ENCODE assay signal across 8 cellular contexts in genomic region chr9:33081128-33081851, GRCh38.
DNase-seq lines count a peak whose midpoint lies in the region; ATAC-seq lines count a peak whose summit lies in the region.

No MANE protein-coding gene starts in this region.

- no peaks in the 10 kb centered on the region for H3K27me3 ChIP-seq in effector memory CD4-positive, alpha-beta T cell (replicated peaks; ENCODE audit: control insufficient read depth, insufficient read depth, low read length, poor library complexity, severe bottlenecking)

- peak; percentile 43 for ATAC-seq in GM18498 (IDR thresholded peaks at IDR 0.05; ENCODE audit: unreplicated experiment)
- ATAC-seq in HG03520 (IDR thresholded peaks at IDR 0.05; ENCODE audit: unreplicated experiment): peak; percentile 38

- H3K4me1 ChIP-seq in effector memory CD4-positive, alpha-beta T cell (ENCODE audit: control insufficient read depth, insufficient read depth, low read length, poor library complexity, severe bottlenecking): peaks cover 25% of the 10 kb centered on the region

- DNase-seq in 8988T (peak; percentile 59), NCI-H69 (lab: John Stamatoyannopoulos, UW) (peak; percentile 95), medulla oblongata (ENCODE audit: extremely low spot score) (peak; percentile 91)
- peak; percentile 26 to 64 for DNase-seq in activated CD4-positive, alpha-beta T cell treated with anti-CD3 and anti-CD28 coated beads, Interleukin-2, amount 50 U/mL, for 24 hours (ENCODE audit: low read depth in 1 of 2, low spot score in 1 of 2)
- peak; percentile 36 to 54 (median 41) for DNase-seq in effector memory CD4-positive, alpha-beta T cell
- peak; percentile 18 for DNase-seq in stimulated activated CD8-positive, alpha-beta memory T cell treated with anti-CD3 and anti-CD28 coated beads, Interleukin-15, amount 100 ng/mL, for 1 hour (ENCODE audit: low read depth)

- H3K4me3 ChIP-seq in effector memory CD4-positive, alpha-beta T cell (ENCODE audit: insufficient read depth, low read depth, low read length, poor library complexity, severe bottlenecking): no peak overlapping the region

- peak overlapping the region; percentile 33 for H3K27ac ChIP-seq in effector memory CD4-positive, alpha-beta T cell (ENCODE audit: insufficient read depth, low read length, poor library complexity, severe bottlenecking)

- no peaks in the 10 kb centered on the region for H3K36me3 ChIP-seq in effector memory CD4-positive, alpha-beta T cell (ENCODE audit: control insufficient read depth, insufficient read depth, low read length)

- no peaks in the 10 kb centered on the region for H3K9me3 ChIP-seq in effector memory CD4-positive, alpha-beta T cell (ENCODE audit: control insufficient read depth, low read length)

Comparison
In these comparisons a context has a peak if more than half of its experiments do, and no peak if none do; other contexts are left out.
1. DNase-seq: peak in every context shown above with its lines; median percentile 95 in NCI-H69; 91 in medulla oblongata; 59 in 8988T; 45 in activated CD4-positive, alpha-beta T cell treated with anti-CD3 and anti-CD28 coated beads, Interleukin-2, amount 50 U/mL, for 24 hours; 41 in effector memory CD4-positive, alpha-beta T cell; 18 in stimulated activated CD8-positive, alpha-beta memory T cell treated with anti-CD3 and anti-CD28 coated beads, Interleukin-15, amount 100 ng/mL, for 1 hour.